In genomic region chr2:204517154-204517553, GRCh38 we compare ENCODE assay signal across 36 cellular contexts.
"Had no signal": no experiment of that assay in that cellular context is flagged by ENCODE, and none has a peak within 500 bp of the region (broad histone marks: within the 10 kb centered on the region; RNA-seq: fewer than 3 reads in every experiment).

No MANE protein-coding gene starts in this region.

- H3K36me3 ChIP-seq: MG63 had no signal

- H3K9me3 ChIP-seq: MG63 had no signal

- H3K4me3 ChIP-seq: MG63 had no signal

- DNase-seq: Kasumi-1, MG63, MM.1S, MV-4-11, NCI-H1048, NCI-H1092, NCI-H1092 treated with DMSO at 0.1 percent for 48 hours, NCI-H1105, NCI-H1105 treated with DMSO at 0.1 percent for 48 hours, NCI-H1417, NCI-H1417 treated with DMSO at 0.1 percent for 48 hours, NCI-H1436, NCI-H1436 treated with DMSO at 0.1 percent for 48 hours, NCI-H146, NCI-H1694, NCI-H1694 treated with DMSO at 0.1 percent for 48 hours, NCI-H187, NCI-H187 treated with DMSO at 0.1 percent for 48 hours, NCI-H1930, NCI-H2029, NCI-H2029 treated with DMSO at 0.1 percent for 48 hours, NCI-H2081, NCI-H2081 treated with DMSO at 0.1 percent for 48 hours, NCI-H2107, NCI-H2171, NCI-H2171 treated with DMSO at 0.1 percent for 48 hours, NCI-H2227 treated with DMSO at 0.1 percent for 48 hours, NCI-H226, NCI-H345, NCI-H446, NCI-H446 treated with DMSO at 0.1 percent for 48 hours, NCI-H510A, NCI-H510A treated with DMSO at 0.1 percent for 48 hours, NCI-H524, NCI-H524 treated with DMSO at 0.1 percent for 48 hours, NCI-H526 had no signal

- H3K27me3 ChIP-seq: MG63 had no signal
